ENCODE assay signal across 8 cellular contexts in the genomic region with DNA sequence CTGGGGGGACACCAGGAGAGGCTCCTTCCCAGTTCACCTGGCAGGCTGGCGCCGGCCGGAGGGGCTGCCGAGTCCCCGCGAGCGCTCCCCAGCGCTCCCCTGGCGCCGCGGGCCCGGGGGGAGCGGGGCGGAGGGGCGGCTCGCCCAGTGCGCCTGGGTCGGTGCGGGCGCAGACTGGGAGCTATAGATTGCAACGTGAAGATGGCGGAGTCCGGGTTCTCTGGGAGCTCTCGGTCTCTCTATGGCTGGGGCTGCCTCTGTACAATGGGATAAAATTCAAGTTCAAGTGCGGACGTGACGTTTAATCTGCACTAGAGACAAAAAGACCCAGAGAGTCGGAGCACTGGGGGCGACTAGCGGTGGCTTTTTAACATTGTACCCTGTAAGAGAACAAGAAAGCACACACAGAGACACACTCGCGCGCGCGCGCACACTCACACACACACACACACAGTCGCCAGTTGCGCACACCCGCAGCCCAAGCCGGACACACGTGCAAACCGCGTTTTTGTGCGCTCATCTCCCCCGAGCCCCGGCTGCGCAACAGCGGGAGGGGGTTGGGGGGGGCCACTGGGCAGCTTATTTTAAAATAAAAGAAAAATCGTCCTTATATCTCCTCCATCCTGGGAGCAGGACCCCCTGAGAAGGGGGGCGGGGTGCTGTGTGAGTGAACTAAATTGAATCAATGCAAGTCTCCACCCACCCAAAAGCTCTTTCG. TPM values are rescaled to one million over a fixed set of nuclear protein-coding genes. Genes with fewer than 3 reads are reported as not detected.
DNase-seq lines count a peak whose midpoint lies in the region; ATAC-seq and TF ChIP-seq lines count a peak whose summit lies in the region.

A gene (minus strand): TSS at position 247 of the 718 bp plus-strand sequence. CDS start 979 bp downstream, outside the sequence.

- peak within 1 kb of the TSS; percentile 95 to 99 (median 96) for H3K27ac Mint-ChIP-seq in CD4-positive, alpha-beta memory T cell
- H3K27ac Mint-ChIP-seq in naive B cell = peak within 1 kb of the TSS in 2 of 6 donors; percentile 35 to 71
- H3K27ac Mint-ChIP-seq in stimulated activated naive B cell treated with anti-CD40 and anti-IgM and Interleukin-4, amounts not matched to agents 10 μg/mL and 1 μg/mL and 100 μg/mL, for 72 hours = peak within 1 kb of the TSS; percentile 86

- no peaks in the 10 kb centered on the region for H3K9me3 ChIP-seq in CD4-positive, alpha-beta memory T cell (ENCODE audit: control insufficient read depth in 1 of 2, low read length in 2 of 2)

- no peaks in the 10 kb centered on the region for H3K27me3 Mint-ChIP-seq in CD4-positive, alpha-beta memory T cell
- peaks cover 62 to 82% (median 75%) of the 10 kb centered on the region in 3 donors for H3K27me3 Mint-ChIP-seq in naive B cell
- H3K27me3 Mint-ChIP-seq in stimulated activated naive B cell treated with anti-CD40 and anti-IgM and Interleukin-4, amounts not matched to agents 10 μg/mL and 1 μg/mL and 100 μg/mL, for 72 hours = peaks cover 60 to 78% of the 10 kb centered on the region in 2 donors

- peak; percentile 87 to 96 (median 91) for DNase-seq in CD4-positive, alpha-beta memory T cell
- DNase-seq in HS-5 (ENCODE audit: low read depth) (peak; percentile 56), NOMO-1 (lab: John Stamatoyannopoulos, UW; ENCODE audit: unreplicated experiment in 2 of 2) (peak; percentile 71 to 83), epithelial cell of esophagus (ENCODE audit: low read depth) (peak; percentile 91), naive B cell (peak; percentile 13)
- peak; percentile 71 for DNase-seq in activated CD8-positive, alpha-beta memory T cell treated with anti-CD3 and anti-CD28 coated beads, Interleukin-2, amount 50 U/mL, for 24 hours (ENCODE audit: extremely low read depth)
- DNase-seq in stimulated activated naive B cell treated with anti-CD40 and anti-IgM and Interleukin-4, amounts not matched to agents 10 μg/mL and 1 μg/mL and 100 μg/mL, for 72 hours = peak; percentile 40

- H3K27ac ChIP-seq in CD4-positive, alpha-beta memory T cell (ENCODE audit: low read depth, low read length) = peak within 1 kb of the TSS; percentile 80

- H3K9me3 Mint-ChIP-seq in CD4-positive, alpha-beta memory T cell = peaks cover 0 to 8% (median 1%) of the 10 kb centered on the region in 8 donors
- peaks cover 0 to 5% (median 0%) of the 10 kb centered on the region in 7 donors for H3K9me3 Mint-ChIP-seq in naive B cell
- no peaks in the 10 kb centered on the region for H3K9me3 Mint-ChIP-seq in stimulated activated naive B cell treated with anti-CD40 and anti-IgM and Interleukin-4, amounts not matched to agents 10 μg/mL and 1 μg/mL and 100 μg/mL, for 72 hours

- peak; percentile 54 for TF ChIP-seq CTCF in epithelial cell of esophagus (IDR thresholded peaks at IDR 0.05; ENCODE audit: insufficient read depth, low read depth, low read length, missing control alignments)

- no peaks in the 10 kb centered on the region for H3K27me3 ChIP-seq in CD4-positive, alpha-beta memory T cell (ENCODE audit: insufficient read depth, low read length)

- intact Hi-C loops in CD4-positive, alpha-beta memory T cell (cut with micrococcal nuclease) = loop anchor here (1.0 to 5.0 kb wide), 9 partner anchors 1045 to 1920 kb away; no protein-coding TSS in a partner anchor

- ATAC-seq in GM19463 (IDR thresholded peaks at IDR 0.05; ENCODE audit: unreplicated experiment) = peak; percentile 68
- ATAC-seq in naive B cell (ENCODE audit: low read depth in 2 of 2) = peak; percentile 56 to 80
- peak; percentile 78 to 90 for ATAC-seq in stimulated activated naive B cell treated with anti-CD40 and anti-IgM and Interleukin-4, amounts not matched to agents 10 μg/mL and 1 μg/mL and 100 μg/mL, for 72 hours (replicated peaks)

- POLR2A ChIA-PET in CD4-positive, alpha-beta memory T cell (lab: Charles Lee; ENCODE audit: partially characterized antibody) = interaction anchor here (0.6 to 66.7 kb wide), 35 partner anchors 10 to 1816 kb away, joined by 3 to 6015 read pairs (median 5); no protein-coding TSS in a partner anchor

- H3K4me1 ChIP-seq in CD4-positive, alpha-beta memory T cell (ENCODE audit: insufficient read depth, low read length) = peaks cover 21% of the 10 kb centered on the region

- CTCF ChIA-PET in CD4-positive, alpha-beta memory T cell (lab: Charles Lee; ENCODE audit: partially characterized antibody) = interaction anchor here (0.7 to 2.8 kb wide), 22 partner anchors 10 to 1668 kb away, joined by 3 to 40 read pairs (median 4); no protein-coding TSS in a partner anchor

- peak within 1 kb of the TSS; percentile 92 to 100 (median 98) for H3K4me3 Mint-ChIP-seq in CD4-positive, alpha-beta memory T cell
- H3K4me3 Mint-ChIP-seq in naive B cell = peak within 1 kb of the TSS; percentile 67 to 89 (median 79)
- H3K4me3 Mint-ChIP-seq in stimulated activated naive B cell treated with anti-CD40 and anti-IgM and Interleukin-4, amounts not matched to agents 10 μg/mL and 1 μg/mL and 100 μg/mL, for 72 hours = peak within 1 kb of the TSS; percentile 75 to 84

- H3K36me3 ChIP-seq in CD4-positive, alpha-beta memory T cell (ENCODE audit: insufficient read depth, low read length) = no peaks in the 10 kb centered on the region

- peaks cover 27 to 36% of the 10 kb centered on the region in 2 donors for H3K36me3 Mint-ChIP-seq in CD4-positive, alpha-beta memory T cell
- peaks cover 0 to 18% of the 10 kb centered on the region in 2 donors for H3K36me3 Mint-ChIP-seq in naive B cell
- H3K36me3 Mint-ChIP-seq in stimulated activated naive B cell treated with anti-CD40 and anti-IgM and Interleukin-4, amounts not matched to agents 10 μg/mL and 1 μg/mL and 100 μg/mL, for 72 hours = peaks cover 5% of the 10 kb centered on the region in 2 donors

- peaks cover 12 to 53% (median 27%) of the 10 kb centered on the region in 4 donors for H3K4me1 Mint-ChIP-seq in CD4-positive, alpha-beta memory T cell
- H3K4me1 Mint-ChIP-seq in naive B cell = peaks cover 25 to 29% (median 27%) of the 10 kb centered on the region in 3 donors
- H3K4me1 Mint-ChIP-seq in stimulated activated naive B cell treated with anti-CD40 and anti-IgM and Interleukin-4, amounts not matched to agents 10 μg/mL and 1 μg/mL and 100 μg/mL, for 72 hours = peaks cover 17 to 41% of the 10 kb centered on the region in 2 donors

- H3K4me3 ChIP-seq in CD4-positive, alpha-beta memory T cell (ENCODE audit: low read length in 2 of 2) = peak within 1 kb of the TSS; percentile 91 to 93
- peak within 1 kb of the TSS; percentile 71 for H3K4me3 ChIP-seq in epithelial cell of esophagus (ENCODE audit: low read length)

RNA-seq across cellular contexts. Expression of the gene that starts here (rescaled TPM):
- 100 to 1,000 TPM; 163 to 165 TPM for total RNA-seq in CD4-positive, alpha-beta memory T cell
- 10 to 100 TPM in 1 of 2 donors, 1 to 10 TPM in 1; 2.6 to 11.6 TPM for polyA plus RNA-seq in CD4-positive, alpha-beta memory T cell
- under 1 TPM in 2 of 6 donors, not detected in 4; 0.03 to 0.05 TPM for polyA plus RNA-seq in naive B cell (ENCODE audit: low read depth in 6 of 6)

Comparison
In these comparisons a context has a peak if more than half of its experiments do, and no peak if none do; other contexts are left out.
1. Peak in every context shown above with its lines: DNase-seq, ATAC-seq, H3K4me3 ChIP-seq and H3K27ac ChIP-seq.
2. Peak in DNase-seq and ATAC-seq in naive B cell; RNA of the gene not detected or under 1 TPM.
3. DNase-seq: peak in every context shown above with its lines; median percentile 91 in CD4-positive, alpha-beta memory T cell; 91 in epithelial cell of esophagus; 77 in NOMO-1; 71 in activated CD8-positive, alpha-beta memory T cell treated with anti-CD3 and anti-CD28 coated beads, Interleukin-2, amount 50 U/mL, for 24 hours; 56 in HS-5; 40 in stimulated activated naive B cell treated with anti-CD40 and anti-IgM and Interleukin-4, amounts not matched to agents 10 μg/mL and 1 μg/mL and 100 μg/mL, for 72 hours; 13 in naive B cell.